ENCODE assay signal across 8 cellular contexts in the genomic region with DNA sequence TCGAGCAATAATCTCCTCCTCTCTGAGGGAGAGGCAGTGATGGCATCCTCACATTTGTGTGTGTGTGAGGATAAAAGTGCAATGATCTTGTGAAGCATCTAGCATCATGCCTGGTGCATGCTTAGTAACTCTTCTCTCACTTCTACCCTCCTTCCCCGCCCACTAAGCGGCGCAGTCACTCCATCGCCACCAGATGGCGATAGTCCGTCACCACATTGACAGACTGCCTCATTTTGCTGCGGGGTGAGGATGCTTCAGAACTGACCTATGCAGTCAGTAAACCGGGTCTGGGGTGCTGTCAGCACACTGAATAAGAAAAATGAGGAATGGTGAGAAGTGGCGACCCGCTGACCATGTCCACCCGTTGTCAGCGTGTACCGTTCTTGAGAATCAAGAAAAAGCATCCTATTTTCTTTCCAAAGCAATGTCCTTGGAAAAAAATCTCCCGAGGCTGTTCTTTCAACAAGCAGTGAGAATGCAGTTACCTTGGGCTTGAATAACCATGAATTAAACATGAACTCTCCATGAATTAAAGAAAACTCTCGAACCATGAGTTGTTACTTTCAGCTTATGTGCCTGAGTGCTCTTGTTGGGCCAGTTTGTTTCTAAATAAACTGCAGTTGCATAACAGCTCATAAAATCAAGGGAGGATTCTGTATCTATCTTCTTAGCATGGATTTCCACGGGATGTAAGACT. TPM values are rescaled to one million over a fixed set of nuclear protein-coding genes. Genes with fewer than 3 reads are reported as not detected.
DNase-seq lines count a peak whose midpoint lies in the region; ATAC-seq, FAIRE-seq and TF ChIP-seq lines count a peak whose summit lies in the region.

No MANE protein-coding gene starts in this region.

- DNase-seq in SIG-M5 treated with dmso at 0.1 percent for 504 hours (lab: John Stamatoyannopoulos, UW; ENCODE audit: unreplicated experiment) (peak; percentile 79), SIG-M5 (lab: John Stamatoyannopoulos, UW) (no peak), NCI-H2081 treated with DMSO at 0.1 percent for 48 hours (lab: John Stamatoyannopoulos, UW) (peak; percentile 12), UCSD-AML1 (lab: John Stamatoyannopoulos, UW; ENCODE audit: unreplicated experiment) (peak; percentile 66), K562 (ENCODE audit: extremely low read depth in 1 of 4, low spot score in 3 of 4) (peak; percentile 75 to 83 (median 76)), iPS DF 19.7 (ENCODE audit: low read depth, low spot score) (peak; percentile 60), smooth muscle cell of the brain vasculature (ENCODE audit: low read depth, low spot score) (peak; percentile 50)

- peak; percentile 89 for ATAC-seq in HG02938 (IDR thresholded peaks at IDR 0.05; ENCODE audit: unreplicated experiment)
- peak; percentile 99 for ATAC-seq in K562

- no peak overlapping the region for H3K27ac ChIP-seq in K562 (ENCODE audit: extremely low read depth, low read depth, low read length)

- H3K9me1 ChIP-seq in K562 (ENCODE audit: control insufficient read depth, insufficient read depth, low read length): no peaks in the 10 kb centered on the region

- in situ Hi-C loops in K562 (cut with MboI): no loop called here

- no peaks in the 10 kb centered on the region; the same call in 1 of the 2 replicates for H4K20me1 ChIP-seq in K562 (replicated peaks; ENCODE audit: control insufficient read depth, insufficient read depth, low read length)

- WGBS in K562 (ENCODE audit: insufficient coverage, low coverage, missing lambda C conversion rate): 0% methylated on average over 17 of the region's 17 CpGs

- CTCF ChIA-PET in K562 (lab: Yijun Ruan, JAX; ENCODE audit: low intra/inter-chr PET ratio): interaction anchor here (0.9 to 1.5 kb wide), 3 partner anchors 15 to 533 kb away, joined by 3 to 7 read pairs (median 4); no protein-coding TSS in a partner anchor

- H3K9me3 ChIP-seq in K562 (replicated peaks; ENCODE audit: control insufficient read depth, insufficient read depth, low read depth, low read length): no peaks in the 10 kb centered on the region

- POLR2A ChIA-PET in K562 (lab: Yijun Ruan, JAX): interaction anchor here (0.7 kb wide), 2 partner anchors 96 to 919 kb away, joined by 3 to 4 read pairs; no protein-coding TSS in a partner anchor

- peak; percentile 98 for FAIRE-seq in K562 (lab: Jason Lieb, UNC)

- TF ChIP-seq RAD21 in K562 (CRISPR knock-in tag; conservative IDR thresholded peaks at IDR 0.05 in 1 of 2, IDR thresholded peaks at IDR 0.05 in 1 of 2): peak; percentile 69 to 83

- TF ChIP-seq POLR2A in K562 (conservative IDR thresholded peaks at IDR 0.05): no peak

- no peaks in the 10 kb centered on the region for H3K36me3 ChIP-seq in K562 (ENCODE audit: control insufficient read depth, insufficient read depth, low read length)

- TF ChIP-seq EP300 in K562 (IDR thresholded peaks at IDR 0.05; ENCODE audit: low read length): no peak

- no peak overlapping the region for H3K9ac ChIP-seq in K562 (ENCODE audit: insufficient read depth in 1 of 2, low read depth in 2 of 2, low read length in 2 of 2)

- peaks cover 26 to 37% of the 10 kb centered on the region in 2 experiments; a peak in 4 of 5 replicates for H3K27me3 ChIP-seq in K562 (ENCODE audit: control insufficient read depth in 2 of 2, insufficient read depth in 2 of 2, low read length in 2 of 2)

- H3K4me1 ChIP-seq in K562 (replicated peaks in 1 of 2; ENCODE audit: control insufficient read depth in 2 of 2, insufficient read depth in 2 of 2, low read length in 2 of 2): peaks cover 0 to 3% of the 10 kb centered on the region in 2 experiments; a peak in 2 of 5 replicates

- H3K4me2 ChIP-seq in K562 (ENCODE audit: insufficient read depth, low read length): no peak overlapping the region

- no peak overlapping the region for H2AFZ ChIP-seq in K562 (ENCODE audit: low read depth, low read length)

- intact Hi-C loops in K562 (cut with micrococcal nuclease): loop anchor here (1.0 to 2.0 kb wide), 2 partner anchors 19 to 534 kb away; no protein-coding TSS in a partner anchor

- no TSS peak for BruUV-seq in K562 (replicated peaks; lab: Mats Ljungman, UMichigan)

- H3K4me3 ChIP-seq in K562: no peak overlapping the region

- TF ChIP-seq CTCF in K562 (IDR thresholded peaks at IDR 0.05 in 2 of 3, conservative IDR thresholded peaks at IDR 0.05 in 1 of 3; ENCODE audit: insufficient read depth in 2 of 3, low read depth in 1 of 3, low read length in 3 of 3): peak; percentile 95

- H3K79me2 ChIP-seq in K562 (ENCODE audit: control insufficient read depth, insufficient read depth, low read length): no peaks in the 10 kb centered on the region

TF ChIP-seq in K562, 482 proteins besides CTCF, POLR2A, EP300 and RAD21 (continues in another document):
- no peak for TF ChIP-seq RNF2 (IDR thresholded peaks at IDR 0.05)
- TF ChIP-seq, protein P1, sequence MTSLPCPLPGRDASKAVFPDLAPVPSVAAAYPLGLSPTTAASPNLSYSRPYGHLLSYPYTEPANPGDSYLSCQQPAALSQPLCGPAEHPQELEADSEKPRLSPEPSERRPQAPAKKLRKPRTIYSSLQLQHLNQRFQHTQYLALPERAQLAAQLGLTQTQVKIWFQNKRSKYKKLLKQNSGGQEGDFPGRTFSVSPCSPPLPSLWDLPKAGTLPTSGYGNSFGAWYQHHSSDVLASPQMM (CRISPR knock-in tag; IDR thresholded peaks at IDR 0.05): no peak
- peak; percentile 81 for TF ChIP-seq SMC3 (conservative IDR thresholded peaks at IDR 0.05; ENCODE audit: insufficient read depth, low read depth, low read length)
- no peak for TF ChIP-seq RUNX1 (IDR thresholded peaks at IDR 0.05; ENCODE audit: low read depth)
- TF ChIP-seq ZNF699 (CRISPR knock-in tag; IDR thresholded peaks at IDR 0.05; ENCODE audit: insufficient replicate concordance): no peak
- TF ChIP-seq, protein P2, sequence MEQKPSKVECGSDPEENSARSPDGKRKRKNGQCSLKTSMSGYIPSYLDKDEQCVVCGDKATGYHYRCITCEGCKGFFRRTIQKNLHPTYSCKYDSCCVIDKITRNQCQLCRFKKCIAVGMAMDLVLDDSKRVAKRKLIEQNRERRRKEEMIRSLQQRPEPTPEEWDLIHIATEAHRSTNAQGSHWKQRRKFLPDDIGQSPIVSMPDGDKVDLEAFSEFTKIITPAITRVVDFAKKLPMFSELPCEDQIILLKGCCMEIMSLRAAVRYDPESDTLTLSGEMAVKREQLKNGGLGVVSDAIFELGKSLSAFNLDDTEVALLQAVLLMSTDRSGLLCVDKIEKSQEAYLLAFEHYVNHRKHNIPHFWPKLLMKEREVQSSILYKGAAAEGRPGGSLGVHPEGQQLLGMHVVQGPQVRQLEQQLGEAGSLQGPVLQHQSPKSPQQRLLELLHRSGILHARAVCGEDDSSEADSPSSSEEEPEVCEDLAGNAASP (IDR thresholded peaks at IDR 0.05): no peak
- no peak for TF ChIP-seq EZH2 (IDR thresholded peaks at IDR 0.05; ENCODE audit: borderline replicate concordance, low read depth, low read length)
- TF ChIP-seq HLTF (IDR thresholded peaks at IDR 0.05): no peak
- no peak for TF ChIP-seq ZNF232 (CRISPR knock-in tag; IDR thresholded peaks at IDR 0.05)
- TF ChIP-seq FOXM1 (IDR thresholded peaks at IDR 0.05; ENCODE audit: low read depth): no peak
- TF ChIP-seq FOXM1 (CRISPR knock-in tag; IDR thresholded peaks at IDR 0.05; ENCODE audit: low read depth): no peak
- no peak for TF ChIP-seq ZC3H8 (IDR thresholded peaks at IDR 0.05)
- TF ChIP-seq, protein P3, sequence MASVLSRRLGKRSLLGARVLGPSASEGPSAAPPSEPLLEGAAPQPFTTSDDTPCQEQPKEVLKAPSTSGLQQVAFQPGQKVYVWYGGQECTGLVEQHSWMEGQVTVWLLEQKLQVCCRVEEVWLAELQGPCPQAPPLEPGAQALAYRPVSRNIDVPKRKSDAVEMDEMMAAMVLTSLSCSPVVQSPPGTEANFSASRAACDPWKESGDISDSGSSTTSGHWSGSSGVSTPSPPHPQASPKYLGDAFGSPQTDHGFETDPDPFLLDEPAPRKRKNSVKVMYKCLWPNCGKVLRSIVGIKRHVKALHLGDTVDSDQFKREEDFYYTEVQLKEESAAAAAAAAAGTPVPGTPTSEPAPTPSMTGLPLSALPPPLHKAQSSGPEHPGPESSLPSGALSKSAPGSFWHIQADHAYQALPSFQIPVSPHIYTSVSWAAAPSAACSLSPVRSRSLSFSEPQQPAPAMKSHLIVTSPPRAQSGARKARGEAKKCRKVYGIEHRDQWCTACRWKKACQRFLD (CRISPR knock-in tag; IDR thresholded peaks at IDR 0.05): no peak
- TF ChIP-seq ZBTB7A (IDR thresholded peaks at IDR 0.05; ENCODE audit: borderline replicate concordance, control insufficient read depth, low read depth, low read length): no peak
- no peak for TF ChIP-seq RAD51 (IDR thresholded peaks at IDR 0.05; ENCODE audit: borderline replicate concordance, low read depth)
- TF ChIP-seq YY1 (IDR thresholded peaks at IDR 0.05; ENCODE audit: borderline replicate concordance in 1 of 3, control insufficient read depth in 1 of 3, extremely low read depth in 1 of 3, insufficient read depth in 3 of 3, insufficient read length in 1 of 3, insufficient replicate concordance in 2 of 3, low read depth in 1 of 3, low read length in 2 of 3): peak in 1 of 3 experiments; percentile 15
- TF ChIP-seq L3MBTL2 (IDR thresholded peaks at IDR 0.05): no peak

RNA-seq across cellular contexts. Expression of a gene that starts 37.3 kb away (rescaled TPM):
- total RNA-seq in K562 (2011; cell fraction: chromatin; rRNA removed; ENCODE audit: low replicate concordance): 17.3 and 28.8 TPM in 2 replicates
- 25.7 and 32.4 TPM in 2 replicates for total RNA-seq in K562 (2011; cell fraction: nucleolus; rRNA removed)
- 25.3 and 32.2 TPM in 2 replicates for total RNA-seq in K562 (2011; cell fraction: nucleoplasm; rRNA removed)
- total RNA-seq in K562 (2014; rRNA removed) (31.3 and 42.7 TPM in 2 replicates), K562 (2014; rRNA removed; fragmentation: Illumina TruSeq; extraction: Trizol) (12.9 and 19.4 TPM in 2 replicates), K562 (2015; rRNA removed; fragmentation: Illumina TruSeq; extraction: Trizol) (26.5 and 29.7 TPM in 2 replicates), K562 (2021) (30.8 and 31.6 TPM in 2 replicates)
- polyA plus RNA-seq in K562 (2011; rRNA removed) (19.1 and 22.2 TPM in 2 replicates), K562 (2014; fragmentation: Illumina TruSeq; extraction: Trizol) (30.2 and 31.8 TPM in 2 replicates), K562 (2014; fragmentation: Nextera tagmentation; extraction: Ambion mirVana) (10 to 100 TPM in 1 of 2 experiments, 1 to 10 TPM in 1; 9.1 to 18.7 TPM), K562 (2014; rRNA removed) (39.9 and 40.5 TPM in 2 replicates)
- 29.8 and 77.4 TPM in 2 replicates for polyA plus RNA-seq in K562 (2011; cell fraction: cytosol; rRNA removed)
- polyA plus RNA-seq in K562 (2011; cell fraction: nucleus; rRNA removed): 18.2 and 29.2 TPM in 2 replicates
- 17.6 and 24.9 TPM in 2 replicates for polyA plus RNA-seq in K562 (2012)
- 10.4 and 14.1 TPM in 2 replicates for polyA minus RNA-seq in K562 (2011; rRNA and poly(A)+ RNA removed)
- polyA minus RNA-seq in K562 (2011; cell fraction: cytosol; rRNA and poly(A)+ RNA removed): 10.2 and 10.3 TPM in 2 replicates
- 28.4 and 28.7 TPM in 2 replicates for polyA minus RNA-seq in K562 (2011; cell fraction: nucleus; rRNA and poly(A)+ RNA removed)
